ENCODE assay signal across 10 cellular contexts in genomic region chr6:134207431-134207830, GRCh38.
"Had no signal": no experiment of that assay in that cellular context is flagged by ENCODE, and none has a peak within 500 bp of the region (broad histone marks: within the 10 kb centered on the region; RNA-seq: fewer than 3 reads in every experiment).

No MANE protein-coding gene starts in this region.

- H3K4me3 ChIP-seq: GM23248, HAP-1, K562 had no signal

- ATAC-seq: HCT116, HepG2, K562 had no signal

- H3K36me3 ChIP-seq: HAP-1 had no signal

- H3K4me1 ChIP-seq: HAP-1 had no signal

- H3K4me3 Mint-ChIP-seq: HFFc6 had no signal

- H3K27ac ChIP-seq: GM23248, HL-60 had no signal

- DNase-seq: GM23248, GOT3, H7, HFFc6, KG1 had no signal

- H3K9ac ChIP-seq: GM23248 had no signal

- H3K27ac Mint-ChIP-seq: HFFc6 had no signal

- H2AFZ ChIP-seq: GM23248 had no signal
